8 cellular contexts compared by ENCODE assay signal in the genomic region with DNA sequence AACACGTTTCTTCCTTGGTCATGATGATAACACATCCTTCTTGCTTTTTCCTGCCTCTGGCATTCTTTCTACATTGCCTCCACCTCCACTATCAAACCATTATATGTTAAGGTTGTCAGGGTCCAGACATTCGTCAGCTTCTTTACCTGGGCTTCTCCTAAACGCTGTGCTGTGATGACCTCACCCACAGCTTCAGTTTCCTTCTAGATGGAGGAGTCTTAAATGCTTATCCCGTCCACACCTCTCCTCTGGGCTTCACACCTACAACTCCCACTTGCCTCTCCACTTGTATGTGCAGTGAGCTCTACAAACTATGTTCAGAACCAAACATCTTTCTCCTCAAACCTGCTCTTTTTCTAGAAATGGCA. TPM values are rescaled to one million over a fixed set of nuclear protein-coding genes. Genes with fewer than 3 reads are reported as not detected.
A peak's percentile ranks its signal among the peaks of the same experiment; 100 is the strongest.
DNase-seq lines count a peak whose midpoint lies in the region; ATAC-seq and TF ChIP-seq lines count a peak whose summit lies in the region.

No MANE protein-coding gene starts in this region.

- TSS peak; percentile 94 for BruUV-seq in Panc1 (replicated peaks; lab: Mats Ljungman, UMichigan)

- no peak for TF ChIP-seq CTCF in Panc1 (IDR thresholded peaks at IDR 0.05)
- TF ChIP-seq CTCF in thyroid gland (IDR thresholded peaks at IDR 0.05) = no peak

- H3K36me3 Mint-ChIP-seq in activated CD4-positive, alpha-beta T cell treated with anti-CD3 and anti-CD28 coated beads, Interleukin-2, amount 10 ng/mL, durations not matched to agents 7 days and 5 days (ENCODE audit: low read depth) = peaks cover 20% of the 10 kb centered on the region

- H3K4me3 ChIP-seq in Panc1 (ENCODE audit: low read depth in 2 of 2, low read length in 2 of 2) (peak overlapping the region; percentile 94 to 98), iPS DF 6.9 (ENCODE audit: low read length) (peak overlapping the region; percentile 79; the same call in 1 of the 2 replicates), thyroid gland (replicated peaks in 1 of 3) (peak overlapping the region in 2 of 3 donors; percentile 70 to 80)

- peak overlapping the region; percentile 95 for H3K27ac ChIP-seq in Panc1 (ENCODE audit: low read length)
- H3K27ac ChIP-seq in iPS DF 6.9 (ENCODE audit: low read length) = no peak overlapping the region
- H3K27ac ChIP-seq in thyroid gland = peak overlapping the region; percentile 88 to 97 (median 93)

- H3K36me3 ChIP-seq in Panc1 (ENCODE audit: control insufficient read depth, insufficient read depth, low read length) = peaks cover 10% of the 10 kb centered on the region
- no peaks in the 10 kb centered on the region for H3K36me3 ChIP-seq in iPS DF 6.9 (ENCODE audit: control insufficient read depth, insufficient read depth, low read length)
- H3K36me3 ChIP-seq in thyroid gland = no peaks in the 10 kb centered on the region

- no peak overlapping the region for H3K4me3 Mint-ChIP-seq in activated CD4-positive, alpha-beta T cell treated with anti-CD3 and anti-CD28 coated beads, Interleukin-2, amount 10 ng/mL, durations not matched to agents 7 days and 5 days

- H3K9me3 Mint-ChIP-seq in activated CD4-positive, alpha-beta T cell treated with anti-CD3 and anti-CD28 coated beads, Interleukin-2, amount 10 ng/mL, durations not matched to agents 7 days and 5 days = peaks cover 12% of the 10 kb centered on the region

- intact Hi-C loops in Panc1 (cut with micrococcal nuclease; ENCODE audit: unreplicated experiment) (no loop called here), thyroid gland (cut with DNase I) (loop anchor here (5.0 kb wide), 1 partner anchor 132 kb away; the partner anchor contains the start of gene GLS)

- ATAC-seq in Panc1 = peak; percentile 3; the same call in 1 of the 2 replicates
- ATAC-seq in HG02973 (IDR thresholded peaks at IDR 0.05; ENCODE audit: unreplicated experiment) = no peak
- ATAC-seq in HG03342 (IDR thresholded peaks at IDR 0.05; ENCODE audit: unreplicated experiment) = no peak
- no peak for ATAC-seq in HG03135 (IDR thresholded peaks at IDR 0.05; ENCODE audit: unreplicated experiment)

- CTCF ChIA-PET in activated CD4-positive, alpha-beta T cell treated with anti-CD3 and anti-CD28 coated beads, Interleukin-2, amount 10 ng/mL, durations not matched to agents 7 days and 5 days (lab: Charles Lee) = interaction anchor here (0.8 to 1.4 kb wide), 5 partner anchors 12 to 141 kb away, joined by 3 to 6 read pairs (median 3); no protein-coding TSS in a partner anchor
- CTCF ChIA-PET in Panc1 (lab: Charles Lee) = interaction anchor here (0.6 kb wide), 1 partner anchor 650 kb away, joined by 8 read pairs; no protein-coding TSS in a partner anchor

- H3K27me3 Mint-ChIP-seq in activated CD4-positive, alpha-beta T cell treated with anti-CD3 and anti-CD28 coated beads, Interleukin-2, amount 10 ng/mL, durations not matched to agents 7 days and 5 days = no peaks in the 10 kb centered on the region

- H3K4me1 Mint-ChIP-seq in activated CD4-positive, alpha-beta T cell treated with anti-CD3 and anti-CD28 coated beads, Interleukin-2, amount 10 ng/mL, durations not matched to agents 7 days and 5 days = peaks cover 42% of the 10 kb centered on the region

- POLR2A ChIA-PET in activated CD4-positive, alpha-beta T cell treated with anti-CD3 and anti-CD28 coated beads, Interleukin-2, amount 10 ng/mL, durations not matched to agents 7 days and 5 days (lab: Charles Lee) = interaction anchor here (0.6 to 0.8 kb wide), 6 partner anchors 8 to 49 kb away, joined by 3 to 6 read pairs (median 4); no protein-coding TSS in a partner anchor
- POLR2A ChIA-PET in Panc1 (lab: Charles Lee) = interaction anchor here (0.9 kb wide), 1 partner anchor 9 kb away, joined by 6 read pairs; no protein-coding TSS in a partner anchor

- DNase-seq in activated CD4-positive, alpha-beta T cell treated with anti-CD3 and anti-CD28 coated beads, Interleukin-2, amount 10 ng/mL, durations not matched to agents 7 days and 5 days = peak; percentile 36
- no peak for DNase-seq in activated CD4-positive, alpha-beta T cell treated with anti-CD3 and anti-CD28 coated beads for 48 hours
- DNase-seq in Panc1 (ENCODE audit: low read depth, low spot score) (no peak), iPS DF 6.9 (ENCODE audit: low read depth, low spot score) (no peak), thyroid gland (peak; percentile 12 to 20)

- H3K9me3 ChIP-seq in Panc1 (ENCODE audit: control insufficient read depth, insufficient read depth, low read depth, low read length) (no peaks in the 10 kb centered on the region), iPS DF 6.9 (ENCODE audit: control insufficient read depth, insufficient read depth, low read length) (no peaks in the 10 kb centered on the region), thyroid gland (no peaks in the 10 kb centered on the region)

- H3K27me3 ChIP-seq in Panc1 (ENCODE audit: control insufficient read depth, insufficient read depth, low read length) = no peaks in the 10 kb centered on the region
- peaks cover 2% of the 10 kb centered on the region; the same call in 1 of the 2 replicates for H3K27me3 ChIP-seq in iPS DF 6.9 (ENCODE audit: control insufficient read depth, insufficient read depth, low read length)
- H3K27me3 ChIP-seq in thyroid gland = no peaks in the 10 kb centered on the region

- H3K27ac Mint-ChIP-seq in activated CD4-positive, alpha-beta T cell treated with anti-CD3 and anti-CD28 coated beads, Interleukin-2, amount 10 ng/mL, durations not matched to agents 7 days and 5 days = no peak overlapping the region

- peaks cover 24% of the 10 kb centered on the region for H3K4me1 ChIP-seq in Panc1 (ENCODE audit: control insufficient read depth, insufficient read depth, low read length)
- H3K4me1 ChIP-seq in iPS DF 6.9 (ENCODE audit: control insufficient read depth, insufficient read depth, low read length) = no peaks in the 10 kb centered on the region; the same call in 1 of the 2 replicates
- peaks cover 17 to 31% of the 10 kb centered on the region in 2 donors for H3K4me1 ChIP-seq in thyroid gland

- in situ Hi-C loops in Panc1 (cut with HindIII; ENCODE audit: low pct_unique_long_range_greater_than_20kb, low sequenced_read_pairs) = no loop called here

- WGBS in iPS DF 6.9 (ENCODE audit: insufficient coverage, insufficient read length) = no CpG with 5 or more reads among the region's 4 CpGs
- 29 to 38% methylated on average over 4 of the region's 4 CpGs for WGBS in thyroid gland, 2 donors

- TF ChIP-seq POLR2A in thyroid gland (IDR thresholded peaks at IDR 0.05) = no peak

RNA-seq across cellular contexts. Expression of gene STAT1, which starts 0.7 kb away (rescaled TPM):
- 100 to 1,000 TPM; 876 to 958 TPM for total RNA-seq in activated CD4-positive, alpha-beta T cell treated with anti-CD3 and anti-CD28 coated beads, Interleukin-2, amount 10 ng/mL, durations not matched to agents 7 days and 5 days
- total RNA-seq in Panc1 (2021; ENCODE audit: unreplicated experiment) = 73.4 TPM
- polyA plus RNA-seq in Panc1 (2012; ENCODE audit: insufficient read length) = 51.6 TPM
- total RNA-seq in thyroid gland = 10 to 100 TPM; 38.0 to 87.7 (median 61.3) TPM

Comparison
In these comparisons a context has a peak if more than half of its experiments do, and no peak if none do; other contexts are left out.
1. DNase-seq: peak in activated CD4-positive, alpha-beta T cell treated with anti-CD3 and anti-CD28 coated beads, Interleukin-2, amount 10 ng/mL, durations not matched to agents 7 days and 5 days (single experiment) and thyroid gland (2 of 2); none in activated CD4-positive, alpha-beta T cell treated with anti-CD3 and anti-CD28 coated beads for 48 hours (single experiment), Panc1 (single experiment) and iPS DF 6.9 (single experiment).
2. RNA of gene STAT1, which starts 0.7 kb away (total RNA-seq): 876 to 958 TPM in activated CD4-positive, alpha-beta T cell treated with anti-CD3 and anti-CD28 coated beads, Interleukin-2, amount 10 ng/mL, durations not matched to agents 7 days and 5 days; 73.4 TPM in Panc1 (single experiment) and 38.0 to 87.7 TPM in thyroid gland; every median in the first group is over 4 times any median in the second.
3. Peak in every context shown above with its lines, with median percentiles within 50 percentile points of each other: H3K4me3 ChIP-seq.